8 cellular contexts compared by ENCODE assay signal in genomic region chrX:54182864-54183613, GRCh38. TPM values are rescaled to one million over a fixed set of nuclear protein-coding genes. Genes with fewer than 3 reads are reported as not detected.
DNase-seq lines count a peak whose midpoint lies in the region; ATAC-seq and TF ChIP-seq lines count a peak whose summit lies in the region.

Gene FAM120C, minus strand, starts transcription at chrX:54183254. Its CDS starts 56 bp downstream, at chrX:54183198.

- peak; percentile 65 for ATAC-seq in GM23338

- H3K36me3 Mint-ChIP-seq in GM23338 (ENCODE audit: low read depth): no peaks in the 10 kb centered on the region; the same call in 2 of the 3 replicates

- no CpG with 5 or more reads among the region's 70 CpGs for WGBS in neuronal stem cell (ENCODE audit: extremely low coverage in 2 of 2, insufficient read length in 2 of 2, insufficient replicate concordance in 1 of 2), 2 donors

- H3K4me2 ChIP-seq in GM23338 (peak within 1 kb of the TSS; percentile 82), neuronal stem cell (ENCODE audit: insufficient read depth, low read length, poor library complexity, severe bottlenecking) (peak within 1 kb of the TSS; percentile 80)

- peak within 1 kb of the TSS; percentile 82 for H3K14ac ChIP-seq in neuronal stem cell (ENCODE audit: low read length)

- H3F3A ChIP-seq in GM23338 (replicated peaks; ENCODE audit: low read depth): no peaks in the 10 kb centered on the region

- no peak within 1 kb of the TSS for H3K4ac ChIP-seq in neuronal stem cell (ENCODE audit: low read length)

- no peak within 1 kb of the TSS for H2BK120ac ChIP-seq in neuronal stem cell (ENCODE audit: low read depth, low read length)

- H3K4me1 ChIP-seq in GM23338 (ENCODE audit: insufficient read depth) (peaks cover 11% of the 10 kb centered on the region), SJCRH30 (no peaks in the 10 kb centered on the region; the same call in 1 of the 2 replicates), neuronal stem cell (ENCODE audit: control insufficient read depth in 2 of 2, insufficient read depth in 1 of 2, low read depth in 1 of 2, low read length in 2 of 2) (peaks cover 4 to 6% of the 10 kb centered on the region in 2 donors)

- peaks cover 45% of the 10 kb centered on the region for H3K79me2 ChIP-seq in GM23338 (replicated peaks; ENCODE audit: insufficient read depth)

- peak within 1 kb of the TSS; percentile 88; the same call in 1 of the 2 replicates for H3K27ac ChIP-seq in GM23338 (ENCODE audit: low read depth)
- peak within 1 kb of the TSS; percentile 81 for H3K27ac ChIP-seq in SJCRH30
- peak within 1 kb of the TSS; percentile 92 for H3K27ac ChIP-seq in neuronal stem cell (replicated peaks; ENCODE audit: low read length)

- H3K4me3 Mint-ChIP-seq in GM23338: peak within 1 kb of the TSS; percentile 80

- H3K36me3 ChIP-seq in GM23338 (ENCODE audit: insufficient read depth): no peaks in the 10 kb centered on the region
- no peaks in the 10 kb centered on the region for H3K36me3 ChIP-seq in SJCRH30
- peaks cover 0 to 6% of the 10 kb centered on the region in 2 donors for H3K36me3 ChIP-seq in neuronal stem cell (replicated peaks in 1 of 2; ENCODE audit: control insufficient read depth in 2 of 2, insufficient read depth in 2 of 2, low read length in 2 of 2)

- peaks cover 37% of the 10 kb centered on the region for H3K4me1 Mint-ChIP-seq in GM23338

- no peak within 1 kb of the TSS for H4K91ac ChIP-seq in neuronal stem cell (ENCODE audit: low read depth, low read length, poor library complexity)

- no peak within 1 kb of the TSS for H2BK12ac ChIP-seq in neuronal stem cell (ENCODE audit: low read length)

- peak within 1 kb of the TSS; percentile 91 for H3K23ac ChIP-seq in neuronal stem cell (ENCODE audit: low read depth, low read length, poor library complexity)

- H2AFZ ChIP-seq in GM23338: no peak within 1 kb of the TSS
- peak within 1 kb of the TSS; percentile 89 for H2AFZ ChIP-seq in neuronal stem cell (ENCODE audit: low read length)

- H2AK5ac ChIP-seq in neuronal stem cell (ENCODE audit: low read depth, low read length): no peak within 1 kb of the TSS

- H4K20me1 ChIP-seq in GM23338 (replicated peaks; ENCODE audit: insufficient read depth): no peaks in the 10 kb centered on the region; the same call in 1 of the 2 replicates

- H2BK15ac ChIP-seq in neuronal stem cell (ENCODE audit: low read length): no peak within 1 kb of the TSS

- H3K9me2 ChIP-seq in GM23338 (ENCODE audit: insufficient read depth): no peaks in the 10 kb centered on the region

- H3K27ac Mint-ChIP-seq in GM23338: peak within 1 kb of the TSS; percentile 90

- H3K9me3 ChIP-seq in SJCRH30 (replicated peaks): no peaks in the 10 kb centered on the region
- H3K9me3 ChIP-seq in neuronal stem cell (replicated peaks in 1 of 2; ENCODE audit: control insufficient read depth in 2 of 2, insufficient read depth in 1 of 2, low read depth in 1 of 2, low read length in 2 of 2): no peaks in the 10 kb centered on the region

- peak within 1 kb of the TSS; percentile 92 for H3K18ac ChIP-seq in neuronal stem cell (ENCODE audit: low read length)

- H2BK5ac ChIP-seq in neuronal stem cell (ENCODE audit: low read length): no peak within 1 kb of the TSS

- DNase-seq in DMS79 treated with DMSO at 0.1 percent for 48 hours (lab: John Stamatoyannopoulos, UW): peak; percentile 48
- DNase-seq in GM23338 (ENCODE audit: low spot score): peak; percentile 73
- peak; percentile 75 for DNase-seq in M059J (ENCODE audit: low read depth)
- peak; percentile 70 to 81 for DNase-seq in SJCRH30
- peak; percentile 39 to 64 (median 44) for DNase-seq in activated naive CD4-positive, alpha-beta T cell (lab: John Stamatoyannopoulos, UW)
- peak; percentile 72 for DNase-seq in foreskin melanocyte
- DNase-seq in neuronal stem cell (ENCODE audit: low spot score): peak; percentile 64
- DNase-seq in stromal cell of bone marrow (ENCODE audit: low read depth): peak; percentile 51

- H3K9me3 Mint-ChIP-seq in GM23338: no peaks in the 10 kb centered on the region

- no peaks in the 10 kb centered on the region for H3K27me3 Mint-ChIP-seq in GM23338 (ENCODE audit: insufficient read depth, low read depth, poor library complexity)

- H3K27me3 ChIP-seq in GM23338 (ENCODE audit: insufficient read depth) (no peaks in the 10 kb centered on the region), SJCRH30 (no peaks in the 10 kb centered on the region), neuronal stem cell (ENCODE audit: control insufficient read depth in 3 of 3, insufficient read depth in 3 of 3, low read depth in 1 of 3, low read length in 3 of 3) (no peaks in the 10 kb centered on the region)

- H3K79me1 ChIP-seq in neuronal stem cell (ENCODE audit: low read depth, low read length): peaks cover 3% of the 10 kb centered on the region

- peak within 1 kb of the TSS; percentile 17 for H4K8ac ChIP-seq in neuronal stem cell (ENCODE audit: low read depth, low read length)

- TF ChIP-seq CTCF in GM23338 (conservative IDR thresholded peaks at IDR 0.05; ENCODE audit: low read depth in 2 of 2): no peak

- H3K9ac ChIP-seq in neuronal stem cell (ENCODE audit: low read depth, low read length, poor library complexity): peak within 1 kb of the TSS; percentile 97

- H3K4me3 ChIP-seq in GM23338 (peak within 1 kb of the TSS; percentile 67), SJCRH30 (peak within 1 kb of the TSS; percentile 89), neuronal stem cell (ENCODE audit: low read length in 2 of 2) (peak within 1 kb of the TSS; percentile 84 to 98)

TF ChIP-seq in GM23338, 12 proteins besides CTCF, POLR2A, EP300 and RAD21:
- TF ChIP-seq POLR2AphosphoS5 (IDR thresholded peaks at IDR 0.05; ENCODE audit: low read depth): peak; percentile 66
- TF ChIP-seq, protein P1, sequence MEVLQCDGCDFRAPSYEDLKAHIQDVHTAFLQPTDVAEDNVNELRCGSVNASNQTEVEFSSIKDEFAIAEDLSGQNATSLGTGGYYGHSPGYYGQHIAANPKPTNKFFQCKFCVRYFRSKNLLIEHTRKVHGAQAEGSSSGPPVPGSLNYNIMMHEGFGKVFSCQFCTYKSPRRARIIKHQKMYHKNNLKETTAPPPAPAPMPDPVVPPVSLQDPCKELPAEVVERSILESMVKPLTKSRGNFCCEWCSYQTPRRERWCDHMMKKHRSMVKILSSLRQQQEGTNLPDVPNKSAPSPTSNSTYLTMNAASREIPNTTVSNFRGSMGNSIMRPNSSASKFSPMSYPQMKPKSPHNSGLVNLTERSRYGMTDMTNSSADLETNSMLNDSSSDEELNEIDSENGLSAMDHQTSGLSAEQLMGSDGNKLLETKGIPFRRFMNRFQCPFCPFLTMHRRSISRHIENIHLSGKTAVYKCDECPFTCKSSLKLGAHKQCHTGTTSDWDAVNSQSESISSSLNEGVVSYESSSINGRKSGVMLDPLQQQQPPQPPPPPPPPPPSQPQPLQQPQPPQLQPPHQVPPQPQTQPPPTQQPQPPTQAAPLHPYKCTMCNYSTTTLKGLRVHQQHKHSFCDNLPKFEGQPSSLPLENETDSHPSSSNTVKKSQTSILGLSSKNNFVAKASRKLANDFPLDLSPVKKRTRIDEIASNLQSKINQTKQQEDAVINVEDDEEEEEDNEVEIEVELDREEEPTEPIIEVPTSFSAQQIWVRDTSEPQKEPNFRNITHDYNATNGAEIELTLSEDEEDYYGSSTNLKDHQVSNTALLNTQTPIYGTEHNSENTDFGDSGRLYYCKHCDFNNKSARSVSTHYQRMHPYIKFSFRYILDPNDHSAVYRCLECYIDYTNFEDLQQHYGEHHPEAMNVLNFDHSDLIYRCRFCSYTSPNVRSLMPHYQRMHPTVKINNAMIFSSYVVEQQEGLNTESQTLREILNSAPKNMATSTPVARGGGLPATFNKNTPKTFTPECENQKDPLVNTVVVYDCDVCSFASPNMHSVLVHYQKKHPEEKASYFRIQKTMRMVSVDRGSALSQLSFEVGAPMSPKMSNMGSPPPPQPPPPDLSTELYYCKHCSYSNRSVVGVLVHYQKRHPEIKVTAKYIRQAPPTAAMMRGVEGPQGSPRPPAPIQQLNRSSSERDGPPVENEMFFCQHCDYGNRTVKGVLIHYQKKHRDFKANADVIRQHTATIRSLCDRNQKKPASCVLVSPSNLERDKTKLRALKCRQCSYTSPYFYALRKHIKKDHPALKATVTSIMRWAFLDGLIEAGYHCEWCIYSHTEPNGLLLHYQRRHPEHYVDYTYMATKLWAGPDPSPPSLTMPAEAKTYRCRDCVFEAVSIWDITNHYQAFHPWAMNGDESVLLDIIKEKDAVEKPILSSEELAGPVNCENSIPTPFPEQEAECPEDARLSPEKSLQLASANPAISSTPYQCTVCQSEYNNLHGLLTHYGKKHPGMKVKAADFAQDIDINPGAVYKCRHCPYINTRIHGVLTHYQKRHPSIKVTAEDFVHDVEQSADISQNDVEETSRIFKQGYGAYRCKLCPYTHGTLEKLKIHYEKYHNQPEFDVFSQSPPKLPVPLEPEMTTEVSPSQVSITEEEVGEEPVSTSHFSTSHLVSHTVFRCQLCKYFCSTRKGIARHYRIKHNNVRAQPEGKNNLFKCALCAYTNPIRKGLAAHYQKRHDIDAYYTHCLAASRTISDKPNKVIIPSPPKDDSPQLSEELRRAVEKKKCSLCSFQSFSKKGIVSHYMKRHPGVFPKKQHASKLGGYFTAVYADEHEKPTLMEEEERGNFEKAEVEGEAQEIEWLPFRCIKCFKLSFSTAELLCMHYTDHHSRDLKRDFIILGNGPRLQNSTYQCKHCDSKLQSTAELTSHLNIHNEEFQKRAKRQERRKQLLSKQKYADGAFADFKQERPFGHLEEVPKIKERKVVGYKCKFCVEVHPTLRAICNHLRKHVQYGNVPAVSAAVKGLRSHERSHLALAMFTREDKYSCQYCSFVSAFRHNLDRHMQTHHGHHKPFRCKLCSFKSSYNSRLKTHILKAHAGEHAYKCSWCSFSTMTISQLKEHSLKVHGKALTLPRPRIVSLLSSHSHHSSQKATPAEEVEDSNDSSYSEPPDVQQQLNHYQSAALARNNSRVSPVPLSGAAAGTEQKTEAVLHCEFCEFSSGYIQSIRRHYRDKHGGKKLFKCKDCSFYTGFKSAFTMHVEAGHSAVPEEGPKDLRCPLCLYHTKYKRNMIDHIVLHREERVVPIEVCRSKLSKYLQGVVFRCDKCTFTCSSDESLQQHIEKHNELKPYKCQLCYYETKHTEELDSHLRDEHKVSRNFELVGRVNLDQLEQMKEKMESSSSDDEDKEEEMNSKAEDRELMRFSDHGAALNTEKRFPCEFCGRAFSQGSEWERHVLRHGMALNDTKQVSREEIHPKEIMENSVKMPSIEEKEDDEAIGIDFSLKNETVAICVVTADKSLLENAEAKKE (CRISPR knock-in tag; IDR thresholded peaks at IDR 0.05): no peak

RNA-seq across cellular contexts. Expression of gene FAM120C, which starts in this region (rescaled TPM):
- 5.6 and 9.8 TPM in 2 replicates for total RNA-seq in GM23338 (2014; rRNA removed; shearing (Covaris generic))
- 9.1 and 9.3 TPM in 2 replicates for polyA plus RNA-seq in GM23338 (2016; fragmentation: Nextera tagmentation; extraction: Ambion mirVana)
- total RNA-seq in M059J (2014; rRNA removed; shearing (Covaris generic)): 14.1 and 20.4 TPM in 2 replicates
- total RNA-seq in SJCRH30 (2014; rRNA removed; shearing (Covaris generic)): 4.2 and 4.6 TPM in 2 replicates
- 4.8 TPM for polyA plus RNA-seq in neuronal stem cell (2013, experiment 1 of 2)
- polyA plus RNA-seq in neuronal stem cell (2013, experiment 2 of 2): 5.1 TPM

Comparison
In these comparisons a context has a peak if more than half of its experiments do, and no peak if none do; other contexts are left out.
1. Peak in every context shown above with its lines: DNase-seq, ATAC-seq, H3K4me3 ChIP-seq and H3K27ac ChIP-seq.